ENCODE assay signal across 19 cellular contexts in the genomic region with DNA sequence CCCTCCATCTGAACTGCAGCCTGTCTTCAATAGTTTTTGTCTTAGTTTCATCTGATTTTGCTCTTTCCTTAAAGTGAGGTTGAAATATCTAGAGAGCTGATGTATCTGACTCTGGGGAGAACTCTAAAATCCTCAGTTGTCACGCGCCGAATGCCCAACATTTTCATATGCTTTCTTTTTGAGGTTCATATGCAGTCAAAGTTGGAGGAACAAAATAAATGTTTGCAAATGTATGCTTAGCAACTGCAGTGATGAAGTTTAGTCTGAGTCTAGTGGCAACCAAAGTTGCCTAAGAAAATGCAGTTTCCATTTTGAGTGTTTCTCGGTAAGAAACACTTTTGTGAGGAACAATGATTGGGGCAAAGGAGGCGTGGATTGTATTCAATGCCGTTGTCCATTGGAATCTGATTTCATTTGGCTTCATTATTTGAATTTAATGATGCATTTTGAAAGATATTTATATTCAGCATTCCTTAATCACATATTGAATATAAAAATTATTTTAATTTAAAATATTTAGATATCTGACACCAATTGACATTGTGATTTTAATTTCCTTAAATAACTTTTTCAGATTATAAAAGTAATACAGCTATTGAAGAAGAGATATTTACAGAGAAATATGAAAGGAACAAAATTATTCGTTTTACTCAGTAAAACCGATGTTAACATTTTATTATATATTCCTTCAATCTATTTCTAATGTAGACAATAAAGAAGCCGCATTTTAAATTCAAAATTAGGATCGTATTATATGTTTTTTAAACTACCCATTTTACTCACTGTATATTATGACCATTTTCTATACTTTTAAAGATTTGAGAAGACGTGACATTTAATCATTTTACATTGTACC.
DNase-seq lines count a peak whose midpoint lies in the region; ATAC-seq and TF ChIP-seq lines count a peak whose summit lies in the region.
"Had no signal": no experiment of that assay in that cellular context is flagged by ENCODE, and none has a peak within 500 bp of the region (broad histone marks: within the 10 kb centered on the region; RNA-seq: fewer than 3 reads in every experiment).

No MANE protein-coding gene starts in this region.

- peak overlapping the region; percentile 86 to 97 (median 94) for H3K27ac Mint-ChIP-seq in brain
- H3K27ac Mint-ChIP-seq in activated naive CD4-positive, alpha-beta T cell treated with anti-CD3 and anti-CD28 coated beads, Interleukin-2, amount 10 ng/mL, durations not matched to agents 7 days and 5 days = no peak overlapping the region
- H3K27ac Mint-ChIP-seq: T-helper 1 cell treated with Interleukin-12 subunit alpha and Interleukin-12 subunit beta and Interleukin-4 antibody, amounts not matched to agents 30 μg/mL and 1 μg/mL, for 36 hours had no signal

- H3K36me3 Mint-ChIP-seq in brain = peaks cover 4% of the 10 kb centered on the region
- H3K36me3 Mint-ChIP-seq in activated naive CD4-positive, alpha-beta T cell treated with anti-CD3 and anti-CD28 coated beads, Interleukin-2, amount 10 ng/mL, durations not matched to agents 7 days and 5 days = no peaks in the 10 kb centered on the region
- H3K36me3 Mint-ChIP-seq: naive thymus-derived CD4-positive, alpha-beta T cell had no signal

- TF ChIP-seq CTCF in left ventricle myocardium inferior (IDR thresholded peaks at IDR 0.05; ENCODE audit: borderline replicate concordance) = no peak
- TF ChIP-seq CTCF in heart left ventricle (IDR thresholded peaks at IDR 0.05) = no peak
- TF ChIP-seq CTCF in brain (conservative IDR thresholded peaks at IDR 0.05) = no peak

- H3K27me3 Mint-ChIP-seq in brain = no peaks in the 10 kb centered on the region
- peaks cover 20% of the 10 kb centered on the region for H3K27me3 Mint-ChIP-seq in activated naive CD4-positive, alpha-beta T cell treated with anti-CD3 and anti-CD28 coated beads, Interleukin-2, amount 10 ng/mL, durations not matched to agents 7 days and 5 days

- H3K27ac ChIP-seq in left ventricle myocardium inferior (replicated peaks) (peak overlapping the region; percentile 28), heart left ventricle (no peak overlapping the region), mesodermal cell (ENCODE audit: low read depth, low read length, severe bottlenecking) (peak overlapping the region; percentile 73)
- H3K27ac ChIP-seq: RWPE1 had no signal

- 89 to 94% (median 90%) methylated on average over 11 of the region's 11 CpGs for WGBS in heart left ventricle, 4 donors
- WGBS in mesodermal cell (ENCODE audit: insufficient coverage in 2 of 2), 2 experiments = 87 to 92% methylated on average over 4 of the region's 11 CpGs

- H3K9me3 Mint-ChIP-seq in brain = no peaks in the 10 kb centered on the region
- no peaks in the 10 kb centered on the region for H3K9me3 Mint-ChIP-seq in activated naive CD4-positive, alpha-beta T cell treated with anti-CD3 and anti-CD28 coated beads, Interleukin-2, amount 10 ng/mL, durations not matched to agents 7 days and 5 days
- H3K9me3 Mint-ChIP-seq: T-helper 1 cell treated with Interleukin-12 subunit alpha and Interleukin-12 subunit beta and Interleukin-4 antibody, amounts not matched to agents 30 μg/mL and 1 μg/mL, for 36 hours had no signal

- H3K4me3 ChIP-seq in left ventricle myocardium inferior (no peak overlapping the region), heart left ventricle (no peak overlapping the region), mesodermal cell (ENCODE audit: extremely low read depth, insufficient read depth, low read length, poor library complexity, severe bottlenecking) (no peak overlapping the region)
- H3K4me3 ChIP-seq: heart right ventricle, left lung had no signal

- no peaks in the 10 kb centered on the region for H3K9me3 ChIP-seq in left ventricle myocardium inferior (replicated peaks)
- no peaks in the 10 kb centered on the region for H3K9me3 ChIP-seq in heart left ventricle
- no peaks in the 10 kb centered on the region for H3K9me3 ChIP-seq in mesodermal cell (ENCODE audit: control insufficient read depth, low read length)
- H3K9me3 ChIP-seq: heart right ventricle, left lung had no signal

- no peaks in the 10 kb centered on the region for H3K27me3 ChIP-seq in left ventricle myocardium inferior (ENCODE audit: low read depth)
- no peaks in the 10 kb centered on the region for H3K27me3 ChIP-seq in heart left ventricle
- H3K27me3 ChIP-seq: heart right ventricle, left lung had no signal

- no peak for ATAC-seq in heart left ventricle

- H3K36me3 ChIP-seq in left ventricle myocardium inferior (no peaks in the 10 kb centered on the region), heart left ventricle (no peaks in the 10 kb centered on the region), mesodermal cell (ENCODE audit: control insufficient read depth, insufficient read depth, low read length) (no peaks in the 10 kb centered on the region)
- H3K36me3 ChIP-seq: heart right ventricle, left lung had no signal

- H3K4me1 ChIP-seq in left ventricle myocardium inferior (peaks cover 41% of the 10 kb centered on the region), heart left ventricle (peaks cover 0 to 29% (median 2%) of the 10 kb centered on the region in 12 donors), mesodermal cell (ENCODE audit: control insufficient read depth, insufficient read depth, low read length, poor library complexity, severe bottlenecking) (peaks cover 6% of the 10 kb centered on the region)

- intact Hi-C loops in left ventricle myocardium inferior (cut with micrococcal nuclease) = no loop called here
- intact Hi-C loops in heart left ventricle (cut with DNase I) = no loop called here
- intact Hi-C loops in head of caudate nucleus (cut with DNase I) = no loop called here

- peaks cover 79% of the 10 kb centered on the region for H3K4me1 Mint-ChIP-seq in brain
- peaks cover 2% of the 10 kb centered on the region for H3K4me1 Mint-ChIP-seq in activated naive CD4-positive, alpha-beta T cell treated with anti-CD3 and anti-CD28 coated beads, Interleukin-2, amount 10 ng/mL, durations not matched to agents 7 days and 5 days

- CTCF ChIA-PET in activated naive CD4-positive, alpha-beta T cell treated with anti-CD3 and anti-CD28 coated beads, Interleukin-2, amount 10 ng/mL, durations not matched to agents 7 days and 5 days (lab: Charles Lee) = interaction anchor here (1.0 kb wide), 1 partner anchor 304 kb away, joined by 3 read pairs; no protein-coding TSS in a partner anchor

- DNase-seq in left ventricle myocardium inferior (no peak), heart left ventricle (no peak), head of caudate nucleus (no peak), DMS53 treated with DMSO at 0.1 percent for 48 hours (lab: John Stamatoyannopoulos, UW; ENCODE audit: unreplicated experiment) (no peak), NCI-H2081 treated with DMSO at 0.1 percent for 48 hours (lab: John Stamatoyannopoulos, UW) (no peak)
- DNase-seq in activated naive CD4-positive, alpha-beta T cell treated with anti-CD3 and anti-CD28 coated beads, Interleukin-2, amount 10 ng/mL, durations not matched to agents 7 days and 5 days = no peak
- DNase-seq: ACHN; activated T-cell treated with anti-CD3 and anti-CD28 coated beads, Interleukin-2, amount 50 U/mL, for 1 hour; cerebellar nuclear complex; heart right ventricle; KBM-7; left lung; naive thymus-derived CD4-positive, alpha-beta T cell; NCI-H1436; stimulated activated CD4-positive, alpha-beta T cell treated with anti-CD3 and anti-CD28 coated beads, Interleukin-2, amount 100 ng/mL, for 24 hours had no signal

- H3K4me3 Mint-ChIP-seq in brain = peak overlapping the region; percentile 86 to 89 (median 87)
- H3K4me3 Mint-ChIP-seq in activated naive CD4-positive, alpha-beta T cell treated with anti-CD3 and anti-CD28 coated beads, Interleukin-2, amount 10 ng/mL, durations not matched to agents 7 days and 5 days = no peak overlapping the region
- H3K4me3 Mint-ChIP-seq: naive thymus-derived CD4-positive, alpha-beta T cell; T-helper 1 cell treated with Interleukin-12 subunit alpha and Interleukin-12 subunit beta and Interleukin-4 antibody, amounts not matched to agents 30 μg/mL and 1 μg/mL, for 36 hours had no signal

- TF ChIP-seq POLR2A in heart left ventricle (IDR thresholded peaks at IDR 0.05) = no peak

Comparison
In these comparisons a context has a peak if more than half of its experiments do, and no peak if none do; other contexts are left out.
1. H3K27ac ChIP-seq: peak in left ventricle myocardium inferior (single experiment) and mesodermal cell (single experiment); none in heart left ventricle (0 of 12).